ENCODE assay signal across 1 cellular context in genomic region chr7:148699024-148699771, GRCh38.
A peak's percentile ranks its signal among the peaks of the same experiment; 100 is the strongest.
TF ChIP-seq lines count a peak whose summit lies in the region.

No MANE protein-coding gene starts in this region.

TF ChIP-seq in HepG2, 621 proteins besides CTCF, POLR2A, EP300 and RAD21 (continued from another document and continues in another):
- TF ChIP-seq ZNF891 (CRISPR knock-in tag; IDR thresholded peaks at IDR 0.05) (0 out of 2 replicates have a peak, but pooled peaks have one; percentile 59), POLR2AphosphoS5 (IDR thresholded peaks at IDR 0.05; ENCODE audit: low read depth, low read length) (peak; percentile 72), ZNF737 (CRISPR knock-in tag; IDR thresholded peaks at IDR 0.05; ENCODE audit: borderline replicate concordance) (0 out of 2 replicates have a peak, but pooled peaks have one; percentile 40), PHF8 (CRISPR knock-in tag; IDR thresholded peaks at IDR 0.05) (peak; percentile 79), ATF4 (CRISPR knock-in tag; IDR thresholded peaks at IDR 0.05) (0 out of 4 replicates have a peak, but pooled peaks of 1 of the 2 experiments have one; percentile 39), ZNF784 (CRISPR knock-in tag; IDR thresholded peaks at IDR 0.05; ENCODE audit: borderline replicate concordance) (0 out of 2 replicates have a peak, but pooled peaks have one; percentile 21), ZBTB43 (CRISPR knock-in tag; conservative IDR thresholded peaks at IDR 0.05) (0 out of 2 replicates have a peak, but pooled peaks have one; percentile 24), CEBPB (IDR thresholded peaks at IDR 0.05; ENCODE audit: borderline replicate concordance, low read depth, low read length) (peak; percentile 93), RXRA (CRISPR knock-in tag; IDR thresholded peaks at IDR 0.05) (peak; percentile 77; the same call in 1 of the 2 replicates), ELF1 (CRISPR knock-in tag; IDR thresholded peaks at IDR 0.05) (0 out of 2 replicates have a peak, but pooled peaks have one; percentile 24), CSRNP2 (CRISPR knock-in tag; conservative IDR thresholded peaks at IDR 0.05; ENCODE audit: low read depth) (0 out of 2 replicates have a peak, but pooled peaks have one; percentile 51), DMAP1 (CRISPR knock-in tag; IDR thresholded peaks at IDR 0.05) (0 out of 2 replicates have a peak, but pooled peaks have one; percentile 16), LCORL (IDR thresholded peaks at IDR 0.05) (no peak), LCORL (CRISPR knock-in tag; IDR thresholded peaks at IDR 0.05) (peak; percentile 83), FOXJ3 (CRISPR knock-in tag; IDR thresholded peaks at IDR 0.05; ENCODE audit: borderline replicate concordance) (no peak), ELF4 (CRISPR knock-in tag; IDR thresholded peaks at IDR 0.05; ENCODE audit: borderline replicate concordance) (no peak), USF2 (IDR thresholded peaks at IDR 0.05; ENCODE audit: low read depth, low read length) (no peak), USF2 (CRISPR knock-in tag; IDR thresholded peaks at IDR 0.05; ENCODE audit: borderline replicate concordance) (no peak), TFDP2 (CRISPR knock-in tag; IDR thresholded peaks at IDR 0.05) (peak; percentile 72), HDAC2 (CRISPR knock-in tag; IDR thresholded peaks at IDR 0.05) (peak; percentile 61; the same call in 1 of the 2 replicates), ZNF232 (CRISPR knock-in tag; IDR thresholded peaks at IDR 0.05; ENCODE audit: borderline replicate concordance) (no peak; the same call in 1 of the 2 replicates), AFF4 (CRISPR knock-in tag; IDR thresholded peaks at IDR 0.05) (no peak), PHF21A (CRISPR knock-in tag; IDR thresholded peaks at IDR 0.05) (peak; percentile 44; the same call in 1 of the 2 replicates), POLR2G (IDR thresholded peaks at IDR 0.05; ENCODE audit: low read depth, low read length) (peak; percentile 54), NPAS2 (CRISPR knock-in tag; IDR thresholded peaks at IDR 0.05; ENCODE audit: borderline replicate concordance) (no peak), ISL2 (CRISPR knock-in tag; IDR thresholded peaks at IDR 0.05) (peak; percentile 21; the same call in 1 of the 2 replicates), SRF (IDR thresholded peaks at IDR 0.05; ENCODE audit: low read depth, low read length) (no peak), SAP130 (CRISPR knock-in tag; IDR thresholded peaks at IDR 0.05; ENCODE audit: low read depth) (peak; percentile 45), ZNF205 (CRISPR knock-in tag; IDR thresholded peaks at IDR 0.05) (0 out of 2 replicates have a peak, but pooled peaks have one; percentile 14), CREBL2 (CRISPR knock-in tag; IDR thresholded peaks at IDR 0.05; ENCODE audit: borderline replicate concordance) (peak; percentile 62), ZNF337 (CRISPR knock-in tag; IDR thresholded peaks at IDR 0.05; ENCODE audit: borderline replicate concordance, low read depth) (no peak), GPN1 (CRISPR knock-in tag; IDR thresholded peaks at IDR 0.05; ENCODE audit: borderline replicate concordance) (no peak), ZNF746 (CRISPR knock-in tag; IDR thresholded peaks at IDR 0.05) (0 out of 2 replicates have a peak, but pooled peaks have one; percentile 30), DRAP1 (CRISPR knock-in tag; IDR thresholded peaks at IDR 0.05) (peak; percentile 69), ZNF441 (CRISPR knock-in tag; IDR thresholded peaks at IDR 0.05; ENCODE audit: borderline replicate concordance) (peak; percentile 65; the same call in 1 of the 2 replicates), KDM3A (CRISPR knock-in tag; IDR thresholded peaks at IDR 0.05; ENCODE audit: low read depth) (peak; percentile 51), ZNF331 (CRISPR knock-in tag; IDR thresholded peaks at IDR 0.05) (0 out of 2 replicates have a peak, but pooled peaks have one; percentile 40), ZNF230 (CRISPR knock-in tag; IDR thresholded peaks at IDR 0.05) (no peak), NFIB (CRISPR knock-in tag; IDR thresholded peaks at IDR 0.05; ENCODE audit: borderline replicate concordance) (no peak), MLX (CRISPR knock-in tag; IDR thresholded peaks at IDR 0.05) (no peak; the same call in 1 of the 2 replicates), TMF1 (CRISPR knock-in tag; IDR thresholded peaks at IDR 0.05; ENCODE audit: low read depth) (no peak), ZNF576 (CRISPR knock-in tag; IDR thresholded peaks at IDR 0.05) (no peak), MAFG (CRISPR knock-in tag; IDR thresholded peaks at IDR 0.05) (no peak), HNRNPH1 (optimal IDR thresholded peaks at IDR 0.05; ENCODE audit: low read depth, low read length) (no peak), ZNF720 (CRISPR knock-in tag; IDR thresholded peaks at IDR 0.05) (no peak), UBTF (CRISPR knock-in tag; IDR thresholded peaks at IDR 0.05) (peak; percentile 83), KAT8 (CRISPR knock-in tag; IDR thresholded peaks at IDR 0.05) (no peak), ZFP36 (IDR thresholded peaks at IDR 0.05; ENCODE audit: borderline replicate concordance, low read depth, low read length, partially characterized antibody) (no peak)
